Comparison of ENCODE assay signal across 1 cellular context in genomic region chr16:68478526-68479249, GRCh38.
TF ChIP-seq lines count a peak whose summit lies in the region.

No MANE protein-coding gene starts in this region.

TF ChIP-seq in H1, 55 proteins besides CTCF, POLR2A, EP300 and RAD21:
- TF ChIP-seq NANOG (IDR thresholded peaks at IDR 0.05; ENCODE audit: insufficient read depth, low read depth, low read length, poor library complexity, severe bottlenecking), result no peak
- no peak for TF ChIP-seq JUN (IDR thresholded peaks at IDR 0.05; ENCODE audit: low read depth, low read length)
- no peak for TF ChIP-seq NRF1 (IDR thresholded peaks at IDR 0.05; ENCODE audit: low read depth, low read length)
- no peak for TF ChIP-seq RXRA (IDR thresholded peaks at IDR 0.05; ENCODE audit: insufficient read depth, low read depth, low read length)
- no peak for TF ChIP-seq KDM1A (IDR thresholded peaks at IDR 0.05; ENCODE audit: borderline replicate concordance, low read length)
- no peak for TF ChIP-seq RFX5 (IDR thresholded peaks at IDR 0.05; ENCODE audit: borderline replicate concordance, low read depth, low read length)
- no peak for TF ChIP-seq JUND (IDR thresholded peaks at IDR 0.05; ENCODE audit: low read length)
- no peak for TF ChIP-seq CBX5 (IDR thresholded peaks at IDR 0.05; ENCODE audit: low read depth, low read length)
- TF ChIP-seq TCF12 (IDR thresholded peaks at IDR 0.05; ENCODE audit: low read depth, low read length), result no peak
